Comparison of ENCODE assay signal across 8 cellular contexts in the genomic region with DNA sequence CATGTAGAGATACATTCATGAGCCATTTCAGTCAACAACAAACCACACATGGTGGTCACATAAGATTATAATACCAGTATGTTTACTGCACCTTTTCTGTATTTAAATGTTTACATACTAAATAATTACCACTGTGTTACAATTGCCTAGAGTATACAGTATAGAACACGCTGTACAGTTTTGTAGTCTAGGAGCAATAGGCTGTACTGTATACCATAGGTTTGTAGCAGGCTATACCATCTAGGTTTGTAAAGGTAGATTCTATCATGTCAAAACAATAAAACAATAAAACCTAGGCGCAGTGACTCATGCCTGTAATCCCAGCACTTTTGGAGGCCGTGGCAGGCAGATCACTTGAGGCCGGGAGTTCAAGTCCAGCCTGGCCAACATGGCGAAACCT.
"Had no signal": no experiment of that assay in that cellular context is flagged by ENCODE, and none has a peak within 500 bp of the region (broad histone marks: within the 10 kb centered on the region; RNA-seq: fewer than 3 reads in every experiment).

No MANE protein-coding gene starts in this region.

- DNase-seq: GM23248, GOT3, H7, H9, HCEC 1CT, HFFc6 had no signal

- H3K4me3 ChIP-seq: GM23248, GM23338, HAP-1 had no signal
